ENCODE assay signal across 19 cellular contexts in genomic region chr15:70158996-70159355, GRCh38.
A peak's percentile ranks its signal among the peaks of the same experiment; 100 is the strongest.
DNase-seq lines count a peak whose midpoint lies in the region; ATAC-seq and TF ChIP-seq lines count a peak whose summit lies in the region.
"Had no signal": no experiment of that assay in that cellular context is flagged by ENCODE, and none has a peak within 500 bp of the region (broad histone marks: within the 10 kb centered on the region; RNA-seq: fewer than 3 reads in every experiment).

No MANE protein-coding gene starts in this region.

- H3K36me3 ChIP-seq in neuronal stem cell (replicated peaks in 1 of 2; ENCODE audit: control insufficient read depth in 2 of 2, insufficient read depth in 2 of 2, low read length in 2 of 2): no peaks in the 10 kb centered on the region

- TF ChIP-seq CTCF in VCaP (conservative IDR thresholded peaks at IDR 0.05): no peak
- TF ChIP-seq CTCF in Calu3 (IDR thresholded peaks at IDR 0.05; ENCODE audit: unreplicated experiment): no peak

- intact Hi-C loops in cardiac septum (cut with DNase I): loop anchor here (5.0 kb wide), 1 partner anchor 47 kb away; no protein-coding TSS in a partner anchor
- intact Hi-C loops in left cardiac atrium (cut with DNase I): no loop called here
- intact Hi-C loops in Calu3 (cut with micrococcal nuclease; ENCODE audit: unreplicated experiment): no loop called here

- DNase-seq in cardiac septum (ENCODE audit: low spot score): peak; percentile 61
- DNase-seq in left cardiac atrium: no peak
- no peak for DNase-seq in neuronal stem cell (ENCODE audit: low spot score)
- DNase-seq in Calu3: no peak
- DNase-seq in NCI-H345 (lab: John Stamatoyannopoulos, UW): no peak
- DNase-seq: AML-193; Caco-2; CD4-positive, alpha-beta T cell; DMS79 treated with DMSO at 0.1 percent for 48 hours; GF-D8; H7; HFFc6 had no signal

- H3K9me3 ChIP-seq in neuronal stem cell (replicated peaks in 1 of 2; ENCODE audit: control insufficient read depth in 2 of 2, insufficient read depth in 1 of 2, low read depth in 1 of 2, low read length in 2 of 2): no peaks in the 10 kb centered on the region
- H3K9me3 ChIP-seq: Caco-2 had no signal

- H3K4me3 ChIP-seq in neuronal stem cell (ENCODE audit: low read length in 2 of 2): no peak overlapping the region
- H3K4me3 ChIP-seq: A549, GM23338 had no signal

- H2BK120ac ChIP-seq in neuronal stem cell (ENCODE audit: low read depth, low read length): no peak overlapping the region

- peaks cover 0 to 34% (median 3%) of the 10 kb centered on the region in 3 experiments for H3K27me3 ChIP-seq in neuronal stem cell (ENCODE audit: control insufficient read depth in 3 of 3, insufficient read depth in 3 of 3, low read depth in 1 of 3, low read length in 3 of 3)

- no peak overlapping the region for H3K4me2 ChIP-seq in neuronal stem cell (ENCODE audit: insufficient read depth, low read length, poor library complexity, severe bottlenecking)
- H3K4me2 ChIP-seq: A549, GM23338 had no signal

- no peak overlapping the region for H3K23ac ChIP-seq in neuronal stem cell (ENCODE audit: low read depth, low read length, poor library complexity)

- H3K4me3 Mint-ChIP-seq in Calu3 (ENCODE audit: low read depth, unreplicated experiment): no peak overlapping the region
- H3K4me3 Mint-ChIP-seq: CD4-positive, alpha-beta T cell; GM23338; HFFc6 had no signal

- no peak overlapping the region for H2BK15ac ChIP-seq in neuronal stem cell (ENCODE audit: low read length)

- peaks cover 8% of the 10 kb centered on the region for H3K4me1 Mint-ChIP-seq in Calu3 (ENCODE audit: low read depth, unreplicated experiment)

- no peak overlapping the region for H2AFZ ChIP-seq in neuronal stem cell (ENCODE audit: low read length)
- H2AFZ ChIP-seq: GM23338 had no signal

- no peak overlapping the region for H4K8ac ChIP-seq in neuronal stem cell (ENCODE audit: low read depth, low read length)

- no peak overlapping the region for H4K91ac ChIP-seq in neuronal stem cell (ENCODE audit: low read depth, low read length, poor library complexity)

- H2BK5ac ChIP-seq in neuronal stem cell (ENCODE audit: low read length): no peak overlapping the region

- H2BK12ac ChIP-seq in neuronal stem cell (ENCODE audit: low read length): no peak overlapping the region

- no TSS peak for BruUV-seq in Calu3 (replicated peaks; lab: Mats Ljungman, UMichigan)

- H3K4me1 ChIP-seq in neuronal stem cell (ENCODE audit: control insufficient read depth in 2 of 2, insufficient read depth in 1 of 2, low read depth in 1 of 2, low read length in 2 of 2): peaks cover 4 to 6% of the 10 kb centered on the region in 2 donors

- H3K79me1 ChIP-seq in neuronal stem cell (ENCODE audit: low read depth, low read length): no peaks in the 10 kb centered on the region

- no peak overlapping the region for H3K14ac ChIP-seq in neuronal stem cell (ENCODE audit: low read length)

- no peak overlapping the region for H3K18ac ChIP-seq in neuronal stem cell (ENCODE audit: low read length)

- H3K27me3 Mint-ChIP-seq in Calu3 (ENCODE audit: unreplicated experiment): peaks cover 76% of the 10 kb centered on the region

- H3K36me3 Mint-ChIP-seq in Calu3 (ENCODE audit: insufficient read depth, unreplicated experiment): no peaks in the 10 kb centered on the region

- ATAC-seq in left cardiac atrium: no peak
- ATAC-seq in HG02840 (IDR thresholded peaks at IDR 0.05; ENCODE audit: low FRiP score, unreplicated experiment): no peak
- ATAC-seq: A549, GM23338, HCT116 had no signal

- peak overlapping the region; percentile 10; the same call in 1 of the 2 replicates for H3K27ac ChIP-seq in VCaP
- H3K27ac ChIP-seq in neuronal stem cell (replicated peaks; ENCODE audit: low read length): no peak overlapping the region
- H3K27ac ChIP-seq: 22Rv1, A549, C4-2B had no signal

- H3K9me3 Mint-ChIP-seq in Calu3 (ENCODE audit: low read depth, unreplicated experiment): no peaks in the 10 kb centered on the region
- H3K9me3 Mint-ChIP-seq: CD4-positive, alpha-beta T cell; GM23338; HFFc6 had no signal

- no peak overlapping the region for H3K27ac Mint-ChIP-seq in Calu3 (ENCODE audit: unreplicated experiment)
- H3K27ac Mint-ChIP-seq: CD4-positive, alpha-beta T cell; GM23338; HFFc6 had no signal

- CTCF ChIA-PET in Calu3 (lab: Charles Lee): no interaction called here

- no CpG with 5 or more reads among the region's 4 CpGs for WGBS in neuronal stem cell (ENCODE audit: extremely low coverage in 2 of 2, insufficient read length in 2 of 2, insufficient replicate concordance in 1 of 2), 2 donors

- H3K4ac ChIP-seq in neuronal stem cell (ENCODE audit: low read length): no peak overlapping the region

- peak overlapping the region; percentile 77 for H2AK5ac ChIP-seq in neuronal stem cell (ENCODE audit: low read depth, low read length)

- no peak overlapping the region for H3K9ac ChIP-seq in neuronal stem cell (ENCODE audit: low read depth, low read length, poor library complexity)
